Comparison of ENCODE assay signal across 31 cellular contexts in genomic region chr1:118927421-118927820, GRCh38.
"Had no signal": no experiment of that assay in that cellular context is flagged by ENCODE, and none has a peak within 500 bp of the region (broad histone marks: within the 10 kb centered on the region; RNA-seq: fewer than 3 reads in every experiment).

No MANE protein-coding gene starts in this region.

- H3K27me3 ChIP-seq: ascending aorta, body of pancreas, MG63, Peyer's patch, SJCRH30 had no signal

- H3K9me3 Mint-ChIP-seq: activated CD4-positive, alpha-beta memory T cell treated with anti-CD3 and anti-CD28 coated beads for 36 hours had no signal

- H3K36me3 ChIP-seq: ascending aorta, Peyer's patch had no signal

- H3K36me3 Mint-ChIP-seq: activated CD4-positive, alpha-beta memory T cell treated with anti-CD3 and anti-CD28 coated beads for 36 hours had no signal

- ATAC-seq: activated naive CD4-positive, alpha-beta T cell treated with anti-CD3 and anti-CD28 coated beads, Interleukin-2, amount 50 U/mL, for 72 hours; activated naive CD8-positive, alpha-beta T cell treated with anti-CD3 and anti-CD28 coated beads, Interleukin-2, amount 50 U/mL, for 24 hours; activated T-cell treated with anti-CD3 and anti-CD28 coated beads, Interleukin-2, amount 50 U/mL, for 4 hours; body of pancreas had no signal

- H3K27ac ChIP-seq: ascending aorta, body of pancreas, Peyer's patch, RWPE1, SJCRH30, VCaP had no signal

- H3K4me1 Mint-ChIP-seq: activated CD4-positive, alpha-beta T cell treated with anti-CD3 and anti-CD28 coated beads, Interleukin-2, amount 10 ng/mL, durations not matched to agents 7 days and 5 days; activated naive CD8-positive, alpha-beta T cell treated with anti-CD3 and anti-CD28 coated beads, Interleukin-2, amount 50 U/mL, for 24 hours; central memory CD8-positive, alpha-beta T cell had no signal

- H3K4me3 Mint-ChIP-seq: activated CD4-positive, alpha-beta memory T cell treated with anti-CD3 and anti-CD28 coated beads for 36 hours; activated CD4-positive, alpha-beta T cell treated with anti-CD3 and anti-CD28 coated beads, Interleukin-2, amount 10 ng/mL, durations not matched to agents 7 days and 5 days; activated naive CD8-positive, alpha-beta T cell treated with anti-CD3 and anti-CD28 coated beads, Interleukin-2, amount 50 U/mL, for 24 hours; activated T-cell treated with anti-CD3 and anti-CD28 coated beads, Interleukin-2, amount 50 U/mL, for 4 hours; central memory CD8-positive, alpha-beta T cell had no signal

- DNase-seq: activated CD4-positive, alpha-beta memory T cell treated with anti-CD3 and anti-CD28 coated beads for 36 hours; activated CD4-positive, alpha-beta T cell treated with anti-CD3 and anti-CD28 coated beads, Interleukin-2, amount 10 ng/mL, durations not matched to agents 7 days and 5 days; activated CD4-positive, CD25-positive, alpha-beta regulatory T cell; activated CD8-positive, alpha-beta memory T cell treated with anti-CD3 and anti-CD28 coated beads for 24 hours; activated effector memory CD4-positive, alpha-beta T cell treated with anti-CD3 and anti-CD28 coated beads, Interleukin-2, amount 50 U/mL, for 16 hours; activated naive CD4-positive, alpha-beta T cell treated with Interleukin-2 at 50 U/mL for 16 hours; activated naive CD8-positive, alpha-beta T cell treated with anti-CD3 and anti-CD28 coated beads, Interleukin-2, amount 50 U/mL, for 24 hours; activated T-cell treated with anti-CD3 and anti-CD28 coated beads, Interleukin-2, amount 50 U/mL, for 4 hours; amniotic stem cell; body of pancreas; MG63; MV-4-11; NCI-H1105; NCI-H1436; NCI-H1694 treated with DMSO at 0.1 percent for 48 hours; NCI-H2029 treated with DMSO at 0.1 percent for 48 hours; NCI-H2227 treated with DMSO at 0.1 percent for 48 hours; NCI-H526; NCI-H774; NK-92 treated with Interleukin-12 subunit alpha and Interleukin-12 subunit beta, amount 100 ng/mL, for 24 hours; OCI-M1; Peyer's patch; Right ventricle myocardium superior; SJCRH30; SK-N-SH; T-helper 1 cell had no signal

- H3K4me3 ChIP-seq: ascending aorta, body of pancreas, MG63, Peyer's patch, SJCRH30 had no signal

- H3K9ac ChIP-seq: SK-N-SH had no signal

- H3K9me3 ChIP-seq: ascending aorta, body of pancreas, MG63, Peyer's patch, SJCRH30, SK-N-SH had no signal

- H3K4me1 ChIP-seq: ascending aorta, body of pancreas, Peyer's patch had no signal

- H3K27ac Mint-ChIP-seq: activated CD4-positive, alpha-beta memory T cell treated with anti-CD3 and anti-CD28 coated beads for 36 hours; activated CD4-positive, alpha-beta T cell treated with anti-CD3 and anti-CD28 coated beads, Interleukin-2, amount 10 ng/mL, durations not matched to agents 7 days and 5 days; activated naive CD4-positive, alpha-beta T cell treated with anti-CD3 and anti-CD28 coated beads, Interleukin-2, amount 50 U/mL, for 72 hours; activated naive CD8-positive, alpha-beta T cell treated with anti-CD3 and anti-CD28 coated beads, Interleukin-2, amount 50 U/mL, for 24 hours had no signal

- H3K27me3 Mint-ChIP-seq: activated CD4-positive, alpha-beta T cell treated with anti-CD3 and anti-CD28 coated beads, Interleukin-2, amount 10 ng/mL, durations not matched to agents 7 days and 5 days; activated naive CD8-positive, alpha-beta T cell treated with anti-CD3 and anti-CD28 coated beads, Interleukin-2, amount 50 U/mL, for 24 hours had no signal

- H3K9me2 ChIP-seq: SK-N-SH had no signal

- H3K4me2 ChIP-seq: SK-N-SH had no signal
